In the genomic region with DNA sequence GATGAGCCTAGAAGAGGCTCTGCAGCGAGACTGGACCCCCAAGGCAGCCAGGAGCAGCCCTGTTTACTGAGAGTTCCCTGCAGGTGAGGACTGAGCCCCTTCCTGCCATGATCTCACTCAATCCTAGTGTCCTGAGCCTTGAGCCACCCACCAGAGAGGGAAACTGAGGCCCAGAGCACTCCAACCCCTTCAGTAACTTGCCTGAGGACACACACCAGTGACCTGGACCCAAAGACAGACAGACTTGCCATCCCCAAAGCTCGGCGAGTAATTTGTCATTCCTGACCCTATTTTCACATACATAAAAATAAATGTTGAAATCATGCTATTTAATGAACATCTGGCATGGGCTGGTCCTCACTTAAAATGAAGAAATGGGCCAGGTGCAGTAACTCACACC, we compare ENCODE assay signal across 1 cellular context.
TF ChIP-seq lines count a peak whose summit lies in the region.

No MANE protein-coding gene starts in this region.

TF ChIP-seq in K562, 482 proteins besides CTCF, POLR2A, EP300 and RAD21:
- no peak for TF ChIP-seq LCOR (CRISPR knock-in tag; IDR thresholded peaks at IDR 0.05)
- TF ChIP-seq, protein P1, sequence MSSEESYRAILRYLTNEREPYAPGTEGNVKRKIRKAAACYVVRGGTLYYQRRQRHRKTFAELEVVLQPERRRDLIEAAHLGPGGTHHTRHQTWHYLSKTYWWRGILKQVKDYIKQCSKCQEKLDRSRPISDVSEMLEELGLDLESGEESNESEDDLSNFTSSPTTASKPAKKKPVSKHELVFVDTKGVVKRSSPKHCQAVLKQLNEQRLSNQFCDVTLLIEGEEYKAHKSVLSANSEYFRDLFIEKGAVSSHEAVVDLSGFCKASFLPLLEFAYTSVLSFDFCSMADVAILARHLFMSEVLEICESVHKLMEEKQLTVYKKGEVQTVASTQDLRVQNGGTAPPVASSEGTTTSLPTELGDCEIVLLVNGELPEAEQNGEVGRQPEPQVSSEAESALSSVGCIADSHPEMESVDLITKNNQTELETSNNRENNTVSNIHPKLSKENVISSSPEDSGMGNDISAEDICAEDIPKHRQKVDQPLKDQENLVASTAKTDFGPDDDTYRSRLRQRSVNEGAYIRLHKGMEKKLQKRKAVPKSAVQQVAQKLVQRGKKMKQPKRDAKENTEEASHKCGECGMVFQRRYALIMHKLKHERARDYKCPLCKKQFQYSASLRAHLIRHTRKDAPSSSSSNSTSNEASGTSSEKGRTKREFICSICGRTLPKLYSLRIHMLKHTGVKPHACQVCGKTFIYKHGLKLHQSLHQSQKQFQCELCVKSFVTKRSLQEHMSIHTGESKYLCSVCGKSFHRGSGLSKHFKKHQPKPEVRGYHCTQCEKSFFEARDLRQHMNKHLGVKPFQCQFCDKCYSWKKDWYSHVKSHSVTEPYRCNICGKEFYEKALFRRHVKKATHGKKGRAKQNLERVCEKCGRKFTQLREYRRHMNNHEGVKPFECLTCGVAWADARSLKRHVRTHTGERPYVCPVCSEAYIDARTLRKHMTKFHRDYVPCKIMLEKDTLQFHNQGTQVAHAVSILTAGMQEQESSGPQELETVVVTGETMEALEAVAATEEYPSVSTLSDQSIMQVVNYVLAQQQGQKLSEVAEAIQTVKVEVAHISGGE (CRISPR knock-in tag; IDR thresholded peaks at IDR 0.05) = peak in 1 of 3 experiments; percentile 95; a peak in 2 of 6 replicates
- peak; percentile 13 for TF ChIP-seq EWSR1 (IDR thresholded peaks at IDR 0.05; ENCODE audit: borderline replicate concordance, low read depth, partially characterized antibody)
- no peak for TF ChIP-seq ZNF586 (CRISPR knock-in tag; conservative IDR thresholded peaks at IDR 0.05)
